1 cellular context compared by ENCODE assay signal in the genomic region with DNA sequence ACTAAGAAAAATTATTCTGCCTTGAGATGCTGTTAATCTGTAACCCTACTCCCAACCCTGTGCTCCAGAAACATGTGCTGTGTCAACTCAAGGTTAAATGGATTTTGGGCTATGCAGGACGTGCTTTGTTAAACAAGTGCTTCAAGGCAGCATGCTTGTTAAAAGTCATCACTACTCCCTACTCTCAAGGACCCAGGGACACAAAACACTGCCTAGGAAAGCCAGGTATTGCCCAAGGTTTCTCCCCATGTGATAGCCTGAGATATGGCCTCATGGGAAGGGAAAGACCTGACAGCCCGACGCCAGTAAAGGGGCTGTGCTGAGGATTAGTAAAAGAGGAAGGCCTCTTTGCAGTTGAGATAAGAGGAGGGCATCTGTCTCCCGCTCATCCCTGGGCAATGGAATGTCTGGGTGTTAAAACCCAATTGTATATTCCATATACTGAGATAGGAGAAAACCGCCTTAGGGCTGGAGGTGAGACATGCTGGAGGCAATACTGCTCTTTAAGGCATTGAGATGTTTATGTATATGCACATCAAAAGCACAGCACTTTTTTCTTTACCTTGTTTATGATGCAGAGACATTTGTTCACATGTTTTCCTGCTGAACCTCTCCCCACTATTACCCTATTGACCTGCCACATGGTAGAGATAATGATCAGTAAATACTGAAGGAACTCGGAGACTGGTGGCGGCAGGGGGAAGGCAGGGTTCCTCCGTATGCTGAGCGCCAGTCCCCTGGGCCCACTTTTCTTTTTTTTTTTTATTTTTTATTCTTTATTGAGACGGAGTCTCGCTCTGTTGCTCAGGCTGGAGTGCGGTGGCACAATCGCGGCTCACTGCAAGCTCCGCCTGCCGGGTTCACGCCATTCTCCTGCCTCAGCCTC.
TF ChIP-seq lines count a peak whose summit lies in the region.
"Not testable (repeated sequence)": the region's sequence is repeated elsewhere in the genome, so short reads cannot be mapped to it uniquely, and the experiment has no call there.

No MANE protein-coding gene starts in this region.

TF ChIP-seq in HepG2, 621 proteins besides CTCF, POLR2A, EP300 and RAD21 (continued from another document and continues in another):
- TF ChIP-seq, protein P1, sequence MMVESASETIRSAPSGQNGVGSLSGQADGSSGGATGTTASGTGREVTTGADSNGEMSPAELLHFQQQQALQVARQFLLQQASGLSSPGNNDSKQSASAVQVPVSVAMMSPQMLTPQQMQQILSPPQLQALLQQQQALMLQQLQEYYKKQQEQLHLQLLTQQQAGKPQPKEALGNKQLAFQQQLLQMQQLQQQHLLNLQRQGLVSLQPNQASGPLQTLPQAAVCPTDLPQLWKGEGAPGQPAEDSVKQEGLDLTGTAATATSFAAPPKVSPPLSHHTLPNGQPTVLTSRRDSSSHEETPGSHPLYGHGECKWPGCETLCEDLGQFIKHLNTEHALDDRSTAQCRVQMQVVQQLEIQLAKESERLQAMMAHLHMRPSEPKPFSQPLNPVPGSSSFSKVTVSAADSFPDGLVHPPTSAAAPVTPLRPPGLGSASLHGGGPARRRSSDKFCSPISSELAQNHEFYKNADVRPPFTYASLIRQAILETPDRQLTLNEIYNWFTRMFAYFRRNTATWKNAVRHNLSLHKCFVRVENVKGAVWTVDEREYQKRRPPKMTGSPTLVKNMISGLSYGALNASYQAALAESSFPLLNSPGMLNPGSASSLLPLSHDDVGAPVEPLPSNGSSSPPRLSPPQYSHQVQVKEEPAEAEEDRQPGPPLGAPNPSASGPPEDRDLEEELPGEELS (CRISPR knock-in tag; IDR thresholded peaks at IDR 0.05): peak; percentile 40; the same call in 1 of the 2 replicates
- TF ChIP-seq, protein P2, sequence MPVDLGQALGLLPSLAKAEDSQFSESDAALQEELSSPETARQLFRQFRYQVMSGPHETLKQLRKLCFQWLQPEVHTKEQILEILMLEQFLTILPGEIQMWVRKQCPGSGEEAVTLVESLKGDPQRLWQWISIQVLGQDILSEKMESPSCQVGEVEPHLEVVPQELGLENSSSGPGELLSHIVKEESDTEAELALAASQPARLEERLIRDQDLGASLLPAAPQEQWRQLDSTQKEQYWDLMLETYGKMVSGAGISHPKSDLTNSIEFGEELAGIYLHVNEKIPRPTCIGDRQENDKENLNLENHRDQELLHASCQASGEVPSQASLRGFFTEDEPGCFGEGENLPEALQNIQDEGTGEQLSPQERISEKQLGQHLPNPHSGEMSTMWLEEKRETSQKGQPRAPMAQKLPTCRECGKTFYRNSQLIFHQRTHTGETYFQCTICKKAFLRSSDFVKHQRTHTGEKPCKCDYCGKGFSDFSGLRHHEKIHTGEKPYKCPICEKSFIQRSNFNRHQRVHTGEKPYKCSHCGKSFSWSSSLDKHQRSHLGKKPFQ (CRISPR knock-in tag; IDR thresholded peaks at IDR 0.05; ENCODE audit: insufficient replicate concordance): peak; percentile 54
- TF ChIP-seq PITX1 (CRISPR knock-in tag; IDR thresholded peaks at IDR 0.05): peak; percentile 62; the same call in 1 of the 2 replicates
- not testable (repeated sequence) for TF ChIP-seq FOXA1 (IDR thresholded peaks at IDR 0.05); NR2F6 (IDR thresholded peaks at IDR 0.05); GABPA (IDR thresholded peaks at IDR 0.05; ENCODE audit: low read depth, low read length)
- peak; percentile 81 for TF ChIP-seq FOXA1 (CRISPR knock-in tag; IDR thresholded peaks at IDR 0.05)
- TF ChIP-seq THAP11 (CRISPR knock-in tag; IDR thresholded peaks at IDR 0.05): peak; percentile 75
- TF ChIP-seq ZNF644 (CRISPR knock-in tag; IDR thresholded peaks at IDR 0.05; ENCODE audit: low read depth): 0 out of 2 replicates have a peak, but pooled peaks have one; percentile 38
- TF ChIP-seq ZFX (CRISPR knock-in tag; IDR thresholded peaks at IDR 0.05; ENCODE audit: low read depth): peak; percentile 38
- 0 out of 2 replicates have a peak, but pooled peaks have one; percentile 37 for TF ChIP-seq GATAD1 (CRISPR knock-in tag; IDR thresholded peaks at IDR 0.05)
- TF ChIP-seq ASH2L (IDR thresholded peaks at IDR 0.05; ENCODE audit: insufficient read length, low read depth, low read length): peak; percentile 31
- TF ChIP-seq, protein P3, sequence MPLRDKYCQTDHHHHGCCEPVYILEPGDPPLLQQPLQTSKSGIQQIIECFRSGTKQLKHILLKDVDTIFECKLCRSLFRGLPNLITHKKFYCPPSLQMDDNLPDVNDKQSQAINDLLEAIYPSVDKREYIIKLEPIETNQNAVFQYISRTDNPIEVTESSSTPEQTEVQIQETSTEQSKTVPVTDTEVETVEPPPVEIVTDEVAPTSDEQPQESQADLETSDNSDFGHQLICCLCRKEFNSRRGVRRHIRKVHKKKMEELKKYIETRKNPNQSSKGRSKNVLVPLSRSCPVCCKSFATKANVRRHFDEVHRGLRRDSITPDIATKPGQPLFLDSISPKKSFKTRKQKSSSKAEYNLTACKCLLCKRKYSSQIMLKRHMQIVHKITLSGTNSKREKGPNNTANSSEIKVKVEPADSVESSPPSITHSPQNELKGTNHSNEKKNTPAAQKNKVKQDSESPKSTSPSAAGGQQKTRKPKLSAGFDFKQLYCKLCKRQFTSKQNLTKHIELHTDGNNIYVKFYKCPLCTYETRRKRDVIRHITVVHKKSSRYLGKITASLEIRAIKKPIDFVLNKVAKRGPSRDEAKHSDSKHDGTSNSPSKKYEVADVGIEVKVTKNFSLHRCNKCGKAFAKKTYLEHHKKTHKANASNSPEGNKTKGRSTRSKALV (CRISPR knock-in tag; IDR thresholded peaks at IDR 0.05): peak; percentile 31; the same call in 1 of the 2 replicates
- TF ChIP-seq CEBPG (CRISPR knock-in tag; IDR thresholded peaks at IDR 0.05): peak; percentile 75
- TF ChIP-seq, protein P4, sequence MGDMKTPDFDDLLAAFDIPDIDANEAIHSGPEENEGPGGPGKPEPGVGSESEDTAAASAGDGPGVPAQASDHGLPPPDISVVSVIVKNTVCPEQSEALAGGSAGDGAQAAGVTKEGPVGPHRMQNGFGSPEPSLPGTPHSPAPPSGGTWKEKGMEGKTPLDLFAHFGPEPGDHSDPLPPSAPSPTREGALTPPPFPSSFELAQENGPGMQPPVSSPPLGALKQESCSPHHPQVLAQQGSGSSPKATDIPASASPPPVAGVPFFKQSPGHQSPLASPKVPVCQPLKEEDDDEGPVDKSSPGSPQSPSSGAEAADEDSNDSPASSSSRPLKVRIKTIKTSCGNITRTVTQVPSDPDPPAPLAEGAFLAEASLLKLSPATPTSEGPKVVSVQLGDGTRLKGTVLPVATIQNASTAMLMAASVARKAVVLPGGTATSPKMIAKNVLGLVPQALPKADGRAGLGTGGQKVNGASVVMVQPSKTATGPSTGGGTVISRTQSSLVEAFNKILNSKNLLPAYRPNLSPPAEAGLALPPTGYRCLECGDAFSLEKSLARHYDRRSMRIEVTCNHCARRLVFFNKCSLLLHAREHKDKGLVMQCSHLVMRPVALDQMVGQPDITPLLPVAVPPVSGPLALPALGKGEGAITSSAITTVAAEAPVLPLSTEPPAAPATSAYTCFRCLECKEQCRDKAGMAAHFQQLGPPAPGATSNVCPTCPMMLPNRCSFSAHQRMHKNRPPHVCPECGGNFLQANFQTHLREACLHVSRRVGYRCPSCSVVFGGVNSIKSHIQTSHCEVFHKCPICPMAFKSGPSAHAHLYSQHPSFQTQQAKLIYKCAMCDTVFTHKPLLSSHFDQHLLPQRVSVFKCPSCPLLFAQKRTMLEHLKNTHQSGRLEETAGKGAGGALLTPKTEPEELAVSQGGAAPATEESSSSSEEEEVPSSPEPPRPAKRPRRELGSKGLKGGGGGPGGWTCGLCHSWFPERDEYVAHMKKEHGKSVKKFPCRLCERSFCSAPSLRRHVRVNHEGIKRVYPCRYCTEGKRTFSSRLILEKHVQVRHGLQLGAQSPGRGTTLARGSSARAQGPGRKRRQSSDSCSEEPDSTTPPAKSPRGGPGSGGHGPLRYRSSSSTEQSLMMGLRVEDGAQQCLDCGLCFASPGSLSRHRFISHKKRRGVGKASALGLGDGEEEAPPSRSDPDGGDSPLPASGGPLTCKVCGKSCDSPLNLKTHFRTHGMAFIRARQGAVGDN (CRISPR knock-in tag; IDR thresholded peaks at IDR 0.05): peak; percentile 23; the same call in 1 of the 2 replicates
- TF ChIP-seq BCL6 (CRISPR knock-in tag; IDR thresholded peaks at IDR 0.05): peak; percentile 9; the same call in 1 of the 2 replicates
- peak; percentile 60 for TF ChIP-seq GATAD2A (CRISPR knock-in tag; IDR thresholded peaks at IDR 0.05)
- TF ChIP-seq NR2F6 (CRISPR knock-in tag; IDR thresholded peaks at IDR 0.05): peak; percentile 66; the same call in 1 of the 2 replicates
- TF ChIP-seq ERF (CRISPR knock-in tag; IDR thresholded peaks at IDR 0.05): 0 out of 2 replicates have a peak, but pooled peaks have one; percentile 9
- 0 out of 2 replicates have a peak, but pooled peaks have one; percentile 31 for TF ChIP-seq ZSCAN21 (CRISPR knock-in tag; IDR thresholded peaks at IDR 0.05; ENCODE audit: borderline replicate concordance)
- peak; percentile 44; the same call in 1 of the 2 replicates for TF ChIP-seq FOXO1 (CRISPR knock-in tag; IDR thresholded peaks at IDR 0.05)
- peak; percentile 85 for TF ChIP-seq RARA (CRISPR knock-in tag; IDR thresholded peaks at IDR 0.05)
- TF ChIP-seq, protein P5, sequence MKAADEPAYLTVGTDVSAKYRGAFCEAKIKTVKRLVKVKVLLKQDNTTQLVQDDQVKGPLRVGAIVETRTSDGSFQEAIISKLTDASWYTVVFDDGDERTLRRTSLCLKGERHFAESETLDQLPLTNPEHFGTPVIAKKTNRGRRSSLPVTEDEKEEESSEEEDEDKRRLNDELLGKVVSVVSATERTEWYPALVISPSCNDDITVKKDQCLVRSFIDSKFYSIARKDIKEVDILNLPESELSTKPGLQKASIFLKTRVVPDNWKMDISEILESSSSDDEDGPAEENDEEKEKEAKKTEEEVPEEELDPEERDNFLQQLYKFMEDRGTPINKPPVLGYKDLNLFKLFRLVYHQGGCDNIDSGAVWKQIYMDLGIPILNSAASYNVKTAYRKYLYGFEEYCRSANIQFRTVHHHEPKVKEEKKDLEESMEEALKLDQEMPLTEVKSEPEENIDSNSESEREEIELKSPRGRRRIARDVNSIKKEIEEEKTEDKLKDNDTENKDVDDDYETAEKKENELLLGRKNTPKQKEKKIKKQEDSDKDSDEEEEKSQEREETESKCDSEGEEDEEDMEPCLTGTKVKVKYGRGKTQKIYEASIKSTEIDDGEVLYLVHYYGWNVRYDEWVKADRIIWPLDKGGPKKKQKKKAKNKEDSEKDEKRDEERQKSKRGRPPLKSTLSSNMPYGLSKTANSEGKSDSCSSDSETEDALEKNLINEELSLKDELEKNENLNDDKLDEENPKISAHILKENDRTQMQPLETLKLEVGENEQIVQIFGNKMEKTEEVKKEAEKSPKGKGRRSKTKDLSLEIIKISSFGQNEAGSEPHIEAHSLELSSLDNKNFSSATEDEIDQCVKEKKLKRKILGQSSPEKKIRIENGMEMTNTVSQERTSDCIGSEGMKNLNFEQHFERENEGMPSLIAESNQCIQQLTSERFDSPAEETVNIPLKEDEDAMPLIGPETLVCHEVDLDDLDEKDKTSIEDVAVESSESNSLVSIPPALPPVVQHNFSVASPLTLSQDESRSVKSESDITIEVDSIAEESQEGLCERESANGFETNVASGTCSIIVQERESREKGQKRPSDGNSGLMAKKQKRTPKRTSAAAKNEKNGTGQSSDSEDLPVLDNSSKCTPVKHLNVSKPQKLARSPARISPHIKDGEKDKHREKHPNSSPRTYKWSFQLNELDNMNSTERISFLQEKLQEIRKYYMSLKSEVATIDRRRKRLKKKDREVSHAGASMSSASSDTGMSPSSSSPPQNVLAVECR (CRISPR knock-in tag; IDR thresholded peaks at IDR 0.05; ENCODE audit: borderline replicate concordance): peak; percentile 55; the same call in 1 of the 2 replicates
- TF ChIP-seq MED1 (CRISPR knock-in tag; IDR thresholded peaks at IDR 0.05): peak; percentile 23; the same call in 1 of the 2 replicates
- TF ChIP-seq, protein P6, sequence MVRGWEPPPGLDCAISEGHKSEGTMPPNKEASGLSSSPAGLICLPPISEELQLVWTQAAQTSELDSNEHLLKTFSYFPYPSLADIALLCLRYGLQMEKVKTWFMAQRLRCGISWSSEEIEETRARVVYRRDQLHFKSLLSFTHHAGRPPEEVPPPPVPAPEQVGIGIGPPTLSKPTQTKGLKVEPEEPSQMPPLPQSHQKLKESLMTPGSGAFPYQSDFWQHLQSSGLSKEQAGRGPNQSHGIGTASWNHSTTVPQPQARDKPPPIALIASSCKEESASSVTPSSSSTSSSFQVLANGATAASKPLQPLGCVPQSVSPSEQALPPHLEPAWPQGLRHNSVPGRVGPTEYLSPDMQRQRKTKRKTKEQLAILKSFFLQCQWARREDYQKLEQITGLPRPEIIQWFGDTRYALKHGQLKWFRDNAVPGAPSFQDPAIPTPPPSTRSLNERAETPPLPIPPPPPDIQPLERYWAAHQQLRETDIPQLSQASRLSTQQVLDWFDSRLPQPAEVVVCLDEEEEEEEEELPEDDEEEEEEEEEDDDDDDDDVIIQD (CRISPR knock-in tag; IDR thresholded peaks at IDR 0.05; ENCODE audit: low read depth): peak; percentile 65; the same call in 1 of the 2 replicates
- TF ChIP-seq ZNF224 (CRISPR knock-in tag; IDR thresholded peaks at IDR 0.05): 0 out of 2 replicates have a peak, but pooled peaks have one; percentile 36
- TF ChIP-seq, protein P7, sequence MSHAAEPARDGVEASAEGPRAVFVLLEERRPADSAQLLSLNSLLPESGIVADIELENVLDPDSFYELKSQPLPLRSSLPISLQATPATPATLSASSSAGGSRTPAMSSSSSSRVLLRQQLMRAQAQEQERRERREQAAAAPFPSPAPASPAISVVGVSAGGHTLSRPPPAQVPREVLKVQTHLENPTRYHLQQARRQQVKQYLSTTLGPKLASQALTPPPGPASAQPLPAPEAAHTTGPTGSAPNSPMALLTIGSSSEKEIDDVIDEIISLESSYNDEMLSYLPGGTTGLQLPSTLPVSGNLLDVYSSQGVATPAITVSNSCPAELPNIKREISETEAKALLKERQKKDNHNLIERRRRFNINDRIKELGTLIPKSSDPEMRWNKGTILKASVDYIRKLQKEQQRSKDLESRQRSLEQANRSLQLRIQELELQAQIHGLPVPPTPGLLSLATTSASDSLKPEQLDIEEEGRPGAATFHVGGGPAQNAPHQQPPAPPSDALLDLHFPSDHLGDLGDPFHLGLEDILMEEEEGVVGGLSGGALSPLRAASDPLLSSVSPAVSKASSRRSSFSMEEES (CRISPR knock-in tag; IDR thresholded peaks at IDR 0.05): peak; percentile 68
- TF ChIP-seq SAP130 (CRISPR knock-in tag; IDR thresholded peaks at IDR 0.05; ENCODE audit: low read depth): peak; percentile 67
- TF ChIP-seq KDM3A (CRISPR knock-in tag; IDR thresholded peaks at IDR 0.05; ENCODE audit: low read depth): 0 out of 2 replicates have a peak, but pooled peaks have one; percentile 16
- peak; percentile 18; the same call in 1 of the 2 replicates for TF ChIP-seq SSRP1 (CRISPR knock-in tag; IDR thresholded peaks at IDR 0.05)
- TF ChIP-seq ZNF607 (CRISPR knock-in tag; IDR thresholded peaks at IDR 0.05; ENCODE audit: borderline replicate concordance): 0 out of 2 replicates have a peak, but pooled peaks have one; percentile 9
- TF ChIP-seq GABPA (CRISPR knock-in tag; IDR thresholded peaks at IDR 0.05; ENCODE audit: low read depth): peak; percentile 22; the same call in 1 of the 2 replicates
